Comparison of ENCODE assay signal across 11 cellular contexts in the genomic region with DNA sequence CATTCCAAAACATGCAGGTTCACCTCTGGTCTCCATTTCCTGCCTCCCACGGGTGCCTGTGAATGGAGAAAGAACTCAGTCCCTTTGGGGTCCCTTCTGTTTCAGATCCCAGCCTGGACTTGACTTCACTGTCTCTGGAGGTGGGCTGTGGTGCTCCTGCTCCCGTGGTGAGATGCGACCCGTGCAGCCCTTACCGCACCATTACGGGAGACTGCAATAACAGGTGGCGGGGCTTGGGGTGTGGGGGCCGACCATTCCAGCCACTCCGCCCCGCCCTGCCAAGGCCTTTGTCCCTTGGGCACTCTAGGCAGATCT. TPM values are rescaled to one million over a fixed set of nuclear protein-coding genes. Genes with fewer than 3 reads are reported as not detected.
A peak's percentile ranks its signal among the peaks of the same experiment; 100 is the strongest.
DNase-seq lines count a peak whose midpoint lies in the region; ATAC-seq, FAIRE-seq and TF ChIP-seq lines count a peak whose summit lies in the region.
"Had no signal": no experiment of that assay in that cellular context is flagged by ENCODE, and none has a peak within 500 bp of the region (broad histone marks: within the 10 kb centered on the region; RNA-seq: fewer than 3 reads in every experiment).

No MANE protein-coding gene starts in this region.

- peaks cover 16% of the 10 kb centered on the region for H3K4me1 Mint-ChIP-seq in memory B cell

- H3K36me3 ChIP-seq in K562 (ENCODE audit: control insufficient read depth, insufficient read depth, low read length) (no peaks in the 10 kb centered on the region), vagina (no peaks in the 10 kb centered on the region)

- no peak for DNase-seq in left ventricle myocardium superior
- DNase-seq in Right ventricle myocardium superior, result no peak
- DNase-seq in K562 (ENCODE audit: extremely low read depth in 1 of 4, low spot score in 3 of 4), result no peak
- peak in 1 of 2 donors; percentile 10 for DNase-seq in memory B cell (ENCODE audit: low spot score in 2 of 2)
- no peak for DNase-seq in vagina (ENCODE audit: extremely low spot score in 2 of 2)
- DNase-seq in A172 (ENCODE audit: low spot score), result no peak
- no peak for DNase-seq in NCI-H1048 (lab: John Stamatoyannopoulos, UW)
- DNase-seq: SHP77 treated with DMSO at 0.1 percent for 48 hours had no signal

- H2AFZ ChIP-seq in K562 (ENCODE audit: low read depth, low read length), result peak overlapping the region; percentile 46; the same call in 1 of the 2 replicates

- H3K27ac ChIP-seq in K562 (ENCODE audit: extremely low read depth, low read depth, low read length) (no peak overlapping the region), vagina (no peak overlapping the region)

- no peaks in the 10 kb centered on the region; the same call in 1 of the 2 replicates for H3K9me3 ChIP-seq in K562 (replicated peaks; ENCODE audit: control insufficient read depth, insufficient read depth, low read depth, low read length)
- no peaks in the 10 kb centered on the region for H3K9me3 ChIP-seq in vagina

- H3K27me3 Mint-ChIP-seq in memory B cell, result peaks cover 12% of the 10 kb centered on the region

- H3K4me3 ChIP-seq in K562, result no peak overlapping the region
- peak overlapping the region; percentile 38 to 51 for H3K4me3 ChIP-seq in vagina

- no peaks in the 10 kb centered on the region for H3K9me1 ChIP-seq in K562 (ENCODE audit: control insufficient read depth, insufficient read depth, low read length)

- H3K9me3 Mint-ChIP-seq in memory B cell, result no peaks in the 10 kb centered on the region
- H3K9me3 Mint-ChIP-seq: HFFc6 had no signal

- intact Hi-C loops in left ventricle myocardium superior (cut with micrococcal nuclease), result no loop called here
- intact Hi-C loops in Right ventricle myocardium superior (cut with DNase I), result loop anchor here (10.0 kb wide), 1 partner anchor 196 kb away; no protein-coding TSS in a partner anchor
- intact Hi-C loops in K562 (cut with micrococcal nuclease), result no loop called here
- intact Hi-C loops in vagina (cut with DNase I), result no loop called here

- CTCF ChIA-PET in K562 (lab: Yijun Ruan, JAX; ENCODE audit: low intra/inter-chr PET ratio), result no interaction called here

- FAIRE-seq in K562 (lab: Jason Lieb, UNC), result no peak
- FAIRE-seq: endometrium had no signal

- H3K4me2 ChIP-seq in K562 (ENCODE audit: insufficient read depth, low read length), result no peak overlapping the region

- TF ChIP-seq POLR2A in K562 (conservative IDR thresholded peaks at IDR 0.05) (no peak), vagina (IDR thresholded peaks at IDR 0.05) (no peak)

- TF ChIP-seq RAD21 in K562 (CRISPR knock-in tag; conservative IDR thresholded peaks at IDR 0.05 in 1 of 2, IDR thresholded peaks at IDR 0.05 in 1 of 2), result no peak

- no peaks in the 10 kb centered on the region for H4K20me1 ChIP-seq in K562 (replicated peaks; ENCODE audit: control insufficient read depth, insufficient read depth, low read length)

- POLR2A ChIA-PET in K562 (lab: Yijun Ruan, JAX), result no interaction called here

- ATAC-seq in left ventricle myocardium superior, result peak; percentile 10
- no peak for ATAC-seq in Right ventricle myocardium superior (ENCODE audit: poor library complexity)
- no peak for ATAC-seq in K562
- ATAC-seq in memory B cell (ENCODE audit: low read depth), result no peak
- no peak for ATAC-seq in HG02970 (IDR thresholded peaks at IDR 0.05; ENCODE audit: low FRiP score, unreplicated experiment)

- H3K27me3 ChIP-seq in K562 (ENCODE audit: control insufficient read depth in 2 of 2, insufficient read depth in 2 of 2, low read length in 2 of 2) (peaks cover 0 to 5% of the 10 kb centered on the region in 2 experiments; a peak in 1 of 5 replicates), vagina (no peaks in the 10 kb centered on the region)

- TF ChIP-seq EP300 in K562 (IDR thresholded peaks at IDR 0.05; ENCODE audit: low read length), result no peak

- H3K4me1 ChIP-seq in K562 (replicated peaks in 1 of 2; ENCODE audit: control insufficient read depth in 2 of 2, insufficient read depth in 2 of 2, low read length in 2 of 2), result peaks cover 17 to 26% of the 10 kb centered on the region in 2 experiments
- H3K4me1 ChIP-seq in vagina, result peaks cover 7% of the 10 kb centered on the region

- H3K9ac ChIP-seq in K562 (ENCODE audit: insufficient read depth in 1 of 2, low read depth in 2 of 2, low read length in 2 of 2), result no peak overlapping the region

- 67% methylated on average over 7 of the region's 10 CpGs for WGBS in K562 (ENCODE audit: insufficient coverage, low coverage, missing lambda C conversion rate)

- peaks cover 1% of the 10 kb centered on the region for H3K36me3 Mint-ChIP-seq in memory B cell

- in situ Hi-C loops in K562 (cut with MboI), result no loop called here

- no peaks in the 10 kb centered on the region for H3K79me2 ChIP-seq in K562 (ENCODE audit: control insufficient read depth, insufficient read depth, low read length)

- no TSS peak for BruUV-seq in K562 (replicated peaks; lab: Mats Ljungman, UMichigan)

- TF ChIP-seq CTCF in K562 (IDR thresholded peaks at IDR 0.05 in 2 of 3, conservative IDR thresholded peaks at IDR 0.05 in 1 of 3; ENCODE audit: insufficient read depth in 2 of 3, low read depth in 1 of 3, low read length in 3 of 3), result no peak
- no peak for TF ChIP-seq CTCF in vagina (IDR thresholded peaks at IDR 0.05)

- H3K4me3 Mint-ChIP-seq in memory B cell, result peak overlapping the region; percentile 89

- H3K27ac Mint-ChIP-seq in memory B cell, result no peak overlapping the region
- H3K27ac Mint-ChIP-seq: HFFc6 had no signal

RNA-seq across cellular contexts. Expression of a gene that starts 10.5 kb away (rescaled TPM):
- total RNA-seq in left ventricle myocardium superior (not detected), Right ventricle myocardium superior (not detected), K562 (2014; rRNA removed) (not detected in 2 replicates), K562 (2014; rRNA removed; fragmentation: Illumina TruSeq; extraction: Trizol) (not detected in 2 replicates), K562 (2015; rRNA removed; fragmentation: Illumina TruSeq; extraction: Trizol) (not detected in 2 replicates), K562 (2021) (0.11 TPM in 1 of 2 replicates, not detected in the other), vagina (not detected)
- not detected in 2 replicates for total RNA-seq in K562 (2011; cell fraction: chromatin; rRNA removed; ENCODE audit: low replicate concordance)
- not detected in 2 replicates for total RNA-seq in K562 (2011; cell fraction: nucleolus; rRNA removed)
- not detected in 2 replicates for total RNA-seq in K562 (2011; cell fraction: nucleoplasm; rRNA removed)
- polyA plus RNA-seq in K562 (2011; rRNA removed) (not detected in 2 replicates), K562 (2014; fragmentation: Illumina TruSeq; extraction: Trizol) (not detected in 2 replicates), K562 (2014; fragmentation: Nextera tagmentation; extraction: Ambion mirVana) (not detected), K562 (2014; rRNA removed) (0.07 TPM in 1 of 2 replicates, not detected in the other)
- 0.03 and 0.04 TPM in 2 replicates for polyA plus RNA-seq in K562 (2011; cell fraction: cytosol; rRNA removed)
- polyA plus RNA-seq in K562 (2011; cell fraction: nucleus; rRNA removed), result not detected in 2 replicates
- polyA plus RNA-seq in K562 (2012), result 1.1 TPM in 1 of 2 replicates, not detected in the other
- polyA minus RNA-seq in K562 (2011; rRNA and poly(A)+ RNA removed), result 0.57 TPM in 1 of 2 replicates, not detected in the other
- polyA minus RNA-seq in K562 (2011; cell fraction: cytosol; rRNA and poly(A)+ RNA removed), result not detected in 2 replicates
- polyA minus RNA-seq in K562 (2011; cell fraction: nucleus; rRNA and poly(A)+ RNA removed), result not detected in 2 replicates
- not detected in 2 replicates for total RNA-seq in A172 (2014; rRNA removed; shearing (Covaris generic))
- total RNA-seq: HFFc6 had no signal

RNA-seq across cellular contexts. Expression of a gene that starts 29.9 kb away (rescaled TPM):
- total RNA-seq in left ventricle myocardium superior (10.1 TPM), Right ventricle myocardium superior (7.9 TPM), K562 (2014; rRNA removed) (21.1 and 25.7 TPM in 2 replicates), K562 (2014; rRNA removed; fragmentation: Illumina TruSeq; extraction: Trizol) (18.0 and 18.8 TPM in 2 replicates), K562 (2015; rRNA removed; fragmentation: Illumina TruSeq; extraction: Trizol) (20.3 and 21.7 TPM in 2 replicates), K562 (2021) (27.0 and 27.5 TPM in 2 replicates), vagina (13.0 TPM)
- 68.2 and 109 TPM in 2 replicates for total RNA-seq in K562 (2011; cell fraction: chromatin; rRNA removed; ENCODE audit: low replicate concordance)
- 49.3 and 61.5 TPM in 2 replicates for total RNA-seq in K562 (2011; cell fraction: nucleolus; rRNA removed)
- 63.9 and 64.8 TPM in 2 replicates for total RNA-seq in K562 (2011; cell fraction: nucleoplasm; rRNA removed)
- polyA plus RNA-seq in K562 (2011; rRNA removed) (27.1 and 40.0 TPM in 2 replicates), K562 (2014; fragmentation: Illumina TruSeq; extraction: Trizol) (27.8 and 31.0 TPM in 2 replicates), K562 (2014; fragmentation: Nextera tagmentation; extraction: Ambion mirVana) (10 to 100 TPM; 16.3 to 27.8 TPM), K562 (2014; rRNA removed) (23.5 and 25.9 TPM in 2 replicates)
- 21.3 and 26.4 TPM in 2 replicates for polyA plus RNA-seq in K562 (2011; cell fraction: cytosol; rRNA removed)
- 137 and 165 TPM in 2 replicates for polyA plus RNA-seq in K562 (2011; cell fraction: nucleus; rRNA removed)
- 27.9 and 31.8 TPM in 2 replicates for polyA plus RNA-seq in K562 (2012)
- 20.7 and 21.6 TPM in 2 replicates for polyA minus RNA-seq in K562 (2011; rRNA and poly(A)+ RNA removed)
- polyA minus RNA-seq in K562 (2011; cell fraction: cytosol; rRNA and poly(A)+ RNA removed), result 11.4 and 13.6 TPM in 2 replicates
- 27.5 and 39.7 TPM in 2 replicates for polyA minus RNA-seq in K562 (2011; cell fraction: nucleus; rRNA and poly(A)+ RNA removed)
- 10.3 and 16.1 TPM in 2 replicates for total RNA-seq in A172 (2014; rRNA removed; shearing (Covaris generic))

RNA-seq across cellular contexts. Expression of a gene that starts 31.8 kb away (rescaled TPM):
- 0.42 TPM for total RNA-seq in left ventricle myocardium superior
- total RNA-seq in Right ventricle myocardium superior, result 0.05 TPM
- total RNA-seq in K562 (2011; cell fraction: chromatin; rRNA removed; ENCODE audit: low replicate concordance), result 0.12 and 0.14 TPM in 2 replicates
- 0.17 TPM in 1 of 2 replicates, not detected in the other for total RNA-seq in K562 (2011; cell fraction: nucleolus; rRNA removed)
- not detected in 2 replicates for total RNA-seq in K562 (2011; cell fraction: nucleoplasm; rRNA removed)
- not detected in 2 replicates for total RNA-seq in K562 (2014; rRNA removed)
- total RNA-seq in K562 (2014; rRNA removed; fragmentation: Illumina TruSeq; extraction: Trizol), result not detected in 2 replicates
- not detected in 2 replicates for total RNA-seq in K562 (2015; rRNA removed; fragmentation: Illumina TruSeq; extraction: Trizol)
- total RNA-seq in K562 (2021), result 0.47 TPM in 1 of 2 replicates, not detected in the other
- polyA plus RNA-seq in K562 (2011; rRNA removed), result 0.15 and 0.39 TPM in 2 replicates
- polyA plus RNA-seq in K562 (2011; cell fraction: cytosol; rRNA removed), result 0.06 and 0.33 TPM in 2 replicates
- 0.06 and 0.34 TPM in 2 replicates for polyA plus RNA-seq in K562 (2011; cell fraction: nucleus; rRNA removed)
- polyA plus RNA-seq in K562 (2012), result 0.03 and 0.08 TPM in 2 replicates
- polyA plus RNA-seq in K562 (2014; fragmentation: Illumina TruSeq; extraction: Trizol), result 0.06 TPM in 1 of 2 replicates, not detected in the other
- under 1 TPM in 1 of 2 experiments, not detected in 1; 0.04 TPM for polyA plus RNA-seq in K562 (2014; fragmentation: Nextera tagmentation; extraction: Ambion mirVana)
- polyA plus RNA-seq in K562 (2014; rRNA removed), result 0.03 TPM in 1 of 2 replicates, not detected in the other
- polyA minus RNA-seq in K562 (2011; rRNA and poly(A)+ RNA removed), result 0.06 and 0.32 TPM in 2 replicates
- polyA minus RNA-seq in K562 (2011; cell fraction: cytosol; rRNA and poly(A)+ RNA removed), result not detected in 2 replicates
- not detected in 2 replicates for polyA minus RNA-seq in K562 (2011; cell fraction: nucleus; rRNA and poly(A)+ RNA removed)
- not detected for total RNA-seq in vagina
- total RNA-seq in A172 (2014; rRNA removed; shearing (Covaris generic)), result not detected in 2 replicates
- total RNA-seq: HFFc6 had no signal

RNA-seq across cellular contexts. Expression of a gene that starts 56.4 kb away (rescaled TPM):
- total RNA-seq in left ventricle myocardium superior (not detected), Right ventricle myocardium superior (not detected), K562 (2014; rRNA removed) (0.08 TPM in 1 of 2 replicates, not detected in the other), K562 (2014; rRNA removed; fragmentation: Illumina TruSeq; extraction: Trizol) (not detected in 2 replicates), K562 (2015; rRNA removed; fragmentation: Illumina TruSeq; extraction: Trizol) (0.33 and 0.45 TPM in 2 replicates), K562 (2021) (0.20 and 0.22 TPM in 2 replicates), vagina (not detected)
- total RNA-seq in K562 (2011; cell fraction: chromatin; rRNA removed; ENCODE audit: low replicate concordance), result not detected in 2 replicates
- total RNA-seq in K562 (2011; cell fraction: nucleolus; rRNA removed), result not detected in 2 replicates
- total RNA-seq in K562 (2011; cell fraction: nucleoplasm; rRNA removed), result not detected in 2 replicates
- polyA plus RNA-seq in K562 (2011; rRNA removed) (not detected in 2 replicates), K562 (2014; fragmentation: Illumina TruSeq; extraction: Trizol) (0.21 and 0.30 TPM in 2 replicates), K562 (2014; fragmentation: Nextera tagmentation; extraction: Ambion mirVana) (under 1 TPM; 0.07 to 0.11 TPM), K562 (2014; rRNA removed) (0.17 and 0.22 TPM in 2 replicates)
- polyA plus RNA-seq in K562 (2011; cell fraction: cytosol; rRNA removed), result not detected in 2 replicates
- 0.04 TPM in 1 of 2 replicates, not detected in the other for polyA plus RNA-seq in K562 (2011; cell fraction: nucleus; rRNA removed)
- 1.7 and 2.5 TPM in 2 replicates for polyA plus RNA-seq in K562 (2012)
- not detected in 2 replicates for polyA minus RNA-seq in K562 (2011; rRNA and poly(A)+ RNA removed)
- not detected in 2 replicates for polyA minus RNA-seq in K562 (2011; cell fraction: cytosol; rRNA and poly(A)+ RNA removed)
- not detected in 2 replicates for polyA minus RNA-seq in K562 (2011; cell fraction: nucleus; rRNA and poly(A)+ RNA removed)
- not detected in 2 replicates for total RNA-seq in A172 (2014; rRNA removed; shearing (Covaris generic))
- total RNA-seq: HFFc6 had no signal
